In genomic region chr3:185208836-185209235, GRCh38 we compare ENCODE assay signal across 24 cellular contexts. TPM values are rescaled to one million over a fixed set of nuclear protein-coding genes. Genes with fewer than 3 reads are reported as not detected.
"Had no signal": no experiment of that assay in that cellular context is flagged by ENCODE, and none has a peak within 500 bp of the region (broad histone marks: within the 10 kb centered on the region; RNA-seq: fewer than 3 reads in every experiment).

No MANE protein-coding gene starts in this region.

- H3K27me3 ChIP-seq: adrenal gland, MG63 had no signal

- DNase-seq: activated CD4-positive, alpha-beta T cell treated with anti-CD3 and anti-CD28 coated beads for 4 hours; activated CD8-positive, alpha-beta memory T cell treated with anti-CD3 and anti-CD28 coated beads, Interleukin-2, amount 50 U/mL, for 4 hours; activated CD8-positive, alpha-beta T cell treated with anti-CD3 and anti-CD28 coated beads for 36 hours; activated naive CD4-positive, alpha-beta T cell treated with anti-CD3 and anti-CD28 coated beads, Interleukin-2, amount 50 U/mL, for 16 hours; activated naive CD8-positive, alpha-beta T cell treated with anti-CD3 and anti-CD28 coated beads, Interleukin-2, amount 10 ng/mL, durations not matched to agents 7 days and 5 days; activated T-cell treated with anti-CD3 and anti-CD28 coated beads, Interleukin-2, amount 50 U/mL, for 1 hour; adrenal gland; anterior cingulate cortex; cerebellar nuclear complex; KG1; MG63; NCI-H1105; NCI-H1436 treated with DMSO at 0.1 percent for 48 hours; NCI-H187 treated with DMSO at 0.1 percent for 48 hours; NCI-H2081 treated with DMSO at 0.1 percent for 48 hours; NCI-H2171; NCI-H2227 treated with DMSO at 0.1 percent for 48 hours; NCI-H524 treated with DMSO at 0.1 percent for 48 hours; NK-92 treated with Interleukin-12 subunit alpha and Interleukin-12 subunit beta, amount 100 ng/mL, for 24 hours; OCI-M1; RPMI8226 had no signal

- H3K9me3 ChIP-seq: adrenal gland, MG63 had no signal

- ATAC-seq: activated CD8-positive, alpha-beta T cell treated with anti-CD3 and anti-CD28 coated beads for 36 hours; Panc1; Right ventricle myocardium inferior had no signal

- H3K4me3 ChIP-seq: adrenal gland, MG63 had no signal

- H3K27ac ChIP-seq: adrenal gland had no signal

- H3K27me3 Mint-ChIP-seq: activated CD8-positive, alpha-beta T cell treated with anti-CD3 and anti-CD28 coated beads for 36 hours; activated naive CD8-positive, alpha-beta T cell treated with anti-CD3 and anti-CD28 coated beads, Interleukin-2, amount 10 ng/mL, durations not matched to agents 7 days and 5 days had no signal

- H3K27ac Mint-ChIP-seq: activated CD8-positive, alpha-beta T cell treated with anti-CD3 and anti-CD28 coated beads for 36 hours; activated naive CD8-positive, alpha-beta T cell treated with anti-CD3 and anti-CD28 coated beads, Interleukin-2, amount 10 ng/mL, durations not matched to agents 7 days and 5 days; T-helper 1 cell treated with Interleukin-12 subunit alpha and Interleukin-12 subunit beta and Interleukin-4 antibody, amounts not matched to agents 30 μg/mL and 1 μg/mL, for 36 hours had no signal

- H3K9me3 Mint-ChIP-seq: activated CD8-positive, alpha-beta T cell treated with anti-CD3 and anti-CD28 coated beads for 36 hours; activated naive CD8-positive, alpha-beta T cell treated with anti-CD3 and anti-CD28 coated beads, Interleukin-2, amount 10 ng/mL, durations not matched to agents 7 days and 5 days; T-helper 1 cell treated with Interleukin-12 subunit alpha and Interleukin-12 subunit beta and Interleukin-4 antibody, amounts not matched to agents 30 μg/mL and 1 μg/mL, for 36 hours had no signal

- H3K4me3 Mint-ChIP-seq: activated CD8-positive, alpha-beta T cell treated with anti-CD3 and anti-CD28 coated beads for 36 hours; activated naive CD8-positive, alpha-beta T cell treated with anti-CD3 and anti-CD28 coated beads, Interleukin-2, amount 10 ng/mL, durations not matched to agents 7 days and 5 days; T-helper 1 cell treated with Interleukin-12 subunit alpha and Interleukin-12 subunit beta and Interleukin-4 antibody, amounts not matched to agents 30 μg/mL and 1 μg/mL, for 36 hours had no signal

- H3K4me1 ChIP-seq: adrenal gland had no signal

- H3K4me1 Mint-ChIP-seq: activated naive CD8-positive, alpha-beta T cell treated with anti-CD3 and anti-CD28 coated beads, Interleukin-2, amount 10 ng/mL, durations not matched to agents 7 days and 5 days had no signal

- H3K36me3 Mint-ChIP-seq: activated naive CD8-positive, alpha-beta T cell treated with anti-CD3 and anti-CD28 coated beads, Interleukin-2, amount 10 ng/mL, durations not matched to agents 7 days and 5 days had no signal

- H3K36me3 ChIP-seq: adrenal gland, MG63 had no signal

RNA-seq across cellular contexts. Expression of gene C3orf70, which starts 56.0 kb away (rescaled TPM):
- total RNA-seq: activated naive CD8-positive, alpha-beta T cell treated with anti-CD3 and anti-CD28 coated beads, Interleukin-2, amount 10 ng/mL, durations not matched to agents 7 days and 5 days had no signal
